23 cellular contexts compared by ENCODE assay signal in the genomic region with DNA sequence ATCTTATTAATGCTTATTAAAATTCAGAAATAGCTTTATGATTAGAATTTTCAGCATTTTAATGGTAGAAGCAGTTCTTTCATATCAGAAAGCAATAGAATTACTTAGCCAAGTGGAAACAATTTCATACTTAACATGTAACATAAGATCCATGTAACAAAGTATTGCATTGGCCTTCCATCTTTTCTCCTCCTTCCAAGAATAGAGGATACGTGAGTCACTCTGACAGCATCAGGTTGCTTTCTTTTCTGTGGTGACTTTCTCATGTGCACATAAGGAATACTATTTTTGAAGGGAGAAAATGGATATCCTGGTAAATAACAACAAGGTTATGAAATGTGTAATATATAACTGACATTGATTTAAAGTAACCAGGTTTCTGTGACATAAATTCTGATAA.
"Had no signal": no experiment of that assay in that cellular context is flagged by ENCODE, and none has a peak within 500 bp of the region (broad histone marks: within the 10 kb centered on the region; RNA-seq: fewer than 3 reads in every experiment).

No MANE protein-coding gene starts in this region.

- DNase-seq: activated B cell treated with CpG ODN at 0.5 μM for 24 hours; activated CD4-positive, alpha-beta T cell treated with anti-CD3 and anti-CD28 coated beads for 36 hours; activated CD4-positive, alpha-beta T cell treated with anti-CD3 and anti-CD28 coated beads, Interleukin-2, amount 50 U/mL, for 4 hours; activated CD8-positive, alpha-beta memory T cell treated with anti-CD3 and anti-CD28 coated beads, Interleukin-2, amount 50 U/mL, for 48 hours; activated naive CD4-positive, alpha-beta T cell treated with anti-CD3 and anti-CD28 coated beads for 36 hours; activated naive CD8-positive, alpha-beta T cell treated with anti-CD3 and anti-CD28 coated beads, Interleukin-2, amount 10 ng/mL, durations not matched to agents 7 days and 5 days; activated T-cell treated with anti-CD3 and anti-CD28 coated beads, Interleukin-2, amount 50 U/mL, for 4 hours; anterior cingulate cortex; brain microvascular endothelial cell; central memory CD4-positive, alpha-beta T cell; dermis blood vessel endothelial cell; effector CD8-positive, alpha-beta T cell; heart left ventricle; left colon; mesenchymal stem cell; nephron progenitor cell; stimulated activated CD4-positive, alpha-beta T cell treated with anti-CD3 and anti-CD28 coated beads, Interleukin-4, amount 100 ng/mL, for 1 hour; stimulated activated naive CD4-positive, alpha-beta T cell treated with Interleukin-2 at 50 U/mL for 16 hours; substantia nigra; T1000; thyroid gland; upper lobe of right lung had no signal

- ATAC-seq: activated CD4-positive, alpha-beta T cell treated with anti-CD3 and anti-CD28 coated beads for 36 hours; activated T-cell treated with anti-CD3 and anti-CD28 coated beads, Interleukin-2, amount 50 U/mL, for 4 hours; heart left ventricle; left colon; sciatic nerve; upper lobe of right lung had no signal

- H3K4me3 ChIP-seq: heart left ventricle, thyroid gland, upper lobe of right lung had no signal
